8 cellular contexts compared by ENCODE assay signal in the genomic region with DNA sequence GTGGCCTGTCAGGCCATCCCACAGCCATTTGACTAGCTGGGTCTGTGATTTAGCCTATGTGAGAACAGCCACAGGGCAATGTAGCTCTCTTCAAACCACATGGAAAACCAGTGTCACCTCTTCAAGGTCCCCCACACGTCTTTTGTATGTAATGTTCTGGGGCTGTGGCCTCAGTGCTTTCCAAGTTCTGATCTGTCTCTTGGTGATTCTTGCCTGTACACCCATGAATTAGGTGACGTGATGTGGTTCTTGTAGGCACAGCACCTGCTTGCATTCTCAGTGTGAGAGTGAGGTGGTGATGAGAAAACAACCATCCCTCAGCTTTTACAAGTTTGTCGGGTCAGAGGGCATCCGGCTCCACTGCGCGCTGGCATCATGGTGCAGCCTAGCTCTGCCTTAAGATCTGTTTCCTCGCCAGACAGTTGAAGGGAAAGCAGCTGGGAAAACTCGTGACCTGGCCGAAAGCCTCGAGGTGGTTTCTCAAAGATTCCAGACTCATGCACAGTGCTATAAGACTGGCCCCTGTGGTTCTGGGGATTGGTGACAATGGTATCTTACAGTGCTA.
DNase-seq lines count a peak whose midpoint lies in the region; ATAC-seq and TF ChIP-seq lines count a peak whose summit lies in the region.

No MANE protein-coding gene starts in this region.

- no peak for TF ChIP-seq CTCF in Caco-2 (IDR thresholded peaks at IDR 0.05; ENCODE audit: insufficient read depth in 1 of 2, low read depth in 1 of 2, low read length in 1 of 2, severe bottlenecking in 1 of 2, unreplicated experiment in 1 of 2)
- no peak for TF ChIP-seq CTCF in gastrocnemius medialis (IDR thresholded peaks at IDR 0.05 in 4 of 5, conservative IDR thresholded peaks at IDR 0.05 in 1 of 5)

- DNase-seq in Caco-2 (no peak), left ventricle myocardium superior (peak; percentile 65), gastrocnemius medialis (no peak), HAP-1 (ENCODE audit: low spot score in 2 of 2) (no peak)
- DNase-seq in T-helper 2 cell treated with Interferon-gamma antibody and Interleukin-4, amounts not matched to agents 5 μg/mL and 100 μg/mL, for 36 hours (ENCODE audit: low spot score): no peak

- H3K4me3 ChIP-seq in Caco-2 (ENCODE audit: low read depth, low read length): no peak overlapping the region
- H3K4me3 ChIP-seq in gastrocnemius medialis: no peak overlapping the region
- H3K4me3 ChIP-seq in HAP-1: no peak overlapping the region

- ATAC-seq in activated T-helper 17 cell treated with anti-CD3 and anti-CD28 coated beads, Interleukin-2, amount 50 U/mL, for 72 hours (replicated peaks): peak; percentile 51
- ATAC-seq in left ventricle myocardium superior (peak; percentile 51), gastrocnemius medialis (peak; percentile 46 to 85), HG02763 (IDR thresholded peaks at IDR 0.05; ENCODE audit: unreplicated experiment) (no peak), HG03342 (IDR thresholded peaks at IDR 0.05; ENCODE audit: unreplicated experiment) (no peak)

- H3K4me3 Mint-ChIP-seq in Caco-2 (ENCODE audit: unreplicated experiment): no peak overlapping the region
- peak overlapping the region; percentile 42 for H3K4me3 Mint-ChIP-seq in activated T-helper 17 cell treated with anti-CD3 and anti-CD28 coated beads, Interleukin-2, amount 50 U/mL, for 72 hours
- H3K4me3 Mint-ChIP-seq in T-helper 2 cell treated with Interferon-gamma antibody and Interleukin-4, amounts not matched to agents 5 μg/mL and 100 μg/mL, for 36 hours: no peak overlapping the region

- in situ Hi-C loops in gastrocnemius medialis (cut with MboI; ENCODE audit: low sequenced_read_pairs in 4 of 4): no loop called here
- in situ Hi-C loops in HAP-1 (cut with MboI; ENCODE audit: low sequenced_read_pairs): no loop called here

- CTCF ChIA-PET in Caco-2 (lab: Charles Lee): no interaction called here

- no peaks in the 10 kb centered on the region; the same call in 1 of the 2 replicates for H3K9me3 ChIP-seq in Caco-2
- no peaks in the 10 kb centered on the region for H3K9me3 ChIP-seq in gastrocnemius medialis
- 0 out of 2 replicates have a peak, but pooled peaks cover 3% of the 10 kb centered on the region for H3K9me3 ChIP-seq in HAP-1

- no peaks in the 10 kb centered on the region for H3K27me3 ChIP-seq in Caco-2 (replicated peaks; ENCODE audit: control insufficient read depth, insufficient read depth, low read length)
- no peaks in the 10 kb centered on the region for H3K27me3 ChIP-seq in gastrocnemius medialis
- H3K27me3 ChIP-seq in HAP-1 (ENCODE audit: low read depth): no peaks in the 10 kb centered on the region

- H3K9me3 Mint-ChIP-seq in Caco-2 (ENCODE audit: unreplicated experiment): peaks cover 21% of the 10 kb centered on the region
- H3K9me3 Mint-ChIP-seq in activated T-helper 17 cell treated with anti-CD3 and anti-CD28 coated beads, Interleukin-2, amount 50 U/mL, for 72 hours: peaks cover 7% of the 10 kb centered on the region
- peaks cover 16% of the 10 kb centered on the region for H3K9me3 Mint-ChIP-seq in T-helper 2 cell treated with Interferon-gamma antibody and Interleukin-4, amounts not matched to agents 5 μg/mL and 100 μg/mL, for 36 hours

- BruUV-seq in Caco-2 (replicated peaks; lab: Mats Ljungman, UMichigan): no TSS peak

- no peak for TF ChIP-seq POLR2A in gastrocnemius medialis (IDR thresholded peaks at IDR 0.05)

- peak overlapping the region; percentile 23 for H3K27ac Mint-ChIP-seq in Caco-2 (ENCODE audit: unreplicated experiment)
- peak overlapping the region; percentile 34 for H3K27ac Mint-ChIP-seq in activated T-helper 17 cell treated with anti-CD3 and anti-CD28 coated beads, Interleukin-2, amount 50 U/mL, for 72 hours
- H3K27ac Mint-ChIP-seq in T-helper 2 cell treated with Interferon-gamma antibody and Interleukin-4, amounts not matched to agents 5 μg/mL and 100 μg/mL, for 36 hours: no peak overlapping the region

- POLR2A ChIA-PET in Caco-2 (lab: Charles Lee): no interaction called here

- intact Hi-C loops in Caco-2 (cut with micrococcal nuclease; ENCODE audit: unreplicated experiment) (no loop called here), left ventricle myocardium superior (cut with micrococcal nuclease) (no loop called here), gastrocnemius medialis (cut with DNase I; ENCODE audit: low total_unique reads) (no loop called here)

- H3K4me1 ChIP-seq in Caco-2: peaks cover 21% of the 10 kb centered on the region
- H3K4me1 ChIP-seq in gastrocnemius medialis: peaks cover 37 to 56% of the 10 kb centered on the region in 2 donors
- peaks cover 15% of the 10 kb centered on the region for H3K4me1 ChIP-seq in HAP-1

- 0 out of 2 replicates have a peak, but pooled peaks cover 1% of the 10 kb centered on the region for H3K36me3 ChIP-seq in Caco-2 (ENCODE audit: control insufficient read depth, insufficient read depth, low read length)
- H3K36me3 ChIP-seq in gastrocnemius medialis: no peaks in the 10 kb centered on the region
- H3K36me3 ChIP-seq in HAP-1 (replicated peaks): no peaks in the 10 kb centered on the region

- peak overlapping the region in 3 of 4 donors; percentile 37 to 59 (median 41) for H3K27ac ChIP-seq in gastrocnemius medialis

- H3K27me3 Mint-ChIP-seq in Caco-2 (ENCODE audit: insufficient read depth, unreplicated experiment): no peaks in the 10 kb centered on the region
- no peaks in the 10 kb centered on the region for H3K27me3 Mint-ChIP-seq in activated T-helper 17 cell treated with anti-CD3 and anti-CD28 coated beads, Interleukin-2, amount 50 U/mL, for 72 hours
- no peaks in the 10 kb centered on the region for H3K27me3 Mint-ChIP-seq in T-helper 2 cell treated with Interferon-gamma antibody and Interleukin-4, amounts not matched to agents 5 μg/mL and 100 μg/mL, for 36 hours (ENCODE audit: low read depth)

- H3K36me3 Mint-ChIP-seq in Caco-2 (ENCODE audit: insufficient read depth, unreplicated experiment): peaks cover 39% of the 10 kb centered on the region
- no peaks in the 10 kb centered on the region for H3K36me3 Mint-ChIP-seq in activated T-helper 17 cell treated with anti-CD3 and anti-CD28 coated beads, Interleukin-2, amount 50 U/mL, for 72 hours (ENCODE audit: low read depth)
- H3K36me3 Mint-ChIP-seq in T-helper 2 cell treated with Interferon-gamma antibody and Interleukin-4, amounts not matched to agents 5 μg/mL and 100 μg/mL, for 36 hours (ENCODE audit: low read depth): no peaks in the 10 kb centered on the region

- peaks cover 32% of the 10 kb centered on the region for H3K4me1 Mint-ChIP-seq in Caco-2 (ENCODE audit: low read depth, unreplicated experiment)
- peaks cover 36% of the 10 kb centered on the region for H3K4me1 Mint-ChIP-seq in activated T-helper 17 cell treated with anti-CD3 and anti-CD28 coated beads, Interleukin-2, amount 50 U/mL, for 72 hours
- peaks cover 21% of the 10 kb centered on the region for H3K4me1 Mint-ChIP-seq in T-helper 2 cell treated with Interferon-gamma antibody and Interleukin-4, amounts not matched to agents 5 μg/mL and 100 μg/mL, for 36 hours (ENCODE audit: low read depth)

Comparison
In these comparisons a context has a peak if more than half of its experiments do, and no peak if none do; other contexts are left out.
1. ATAC-seq: peak in activated T-helper 17 cell treated with anti-CD3 and anti-CD28 coated beads, Interleukin-2, amount 50 U/mL, for 72 hours (single experiment), left ventricle myocardium superior (single experiment) and gastrocnemius medialis (2 of 2); none in HG02763 (single experiment) and HG03342 (single experiment).